Comparison of ENCODE assay signal across 22 cellular contexts in the genomic region with DNA sequence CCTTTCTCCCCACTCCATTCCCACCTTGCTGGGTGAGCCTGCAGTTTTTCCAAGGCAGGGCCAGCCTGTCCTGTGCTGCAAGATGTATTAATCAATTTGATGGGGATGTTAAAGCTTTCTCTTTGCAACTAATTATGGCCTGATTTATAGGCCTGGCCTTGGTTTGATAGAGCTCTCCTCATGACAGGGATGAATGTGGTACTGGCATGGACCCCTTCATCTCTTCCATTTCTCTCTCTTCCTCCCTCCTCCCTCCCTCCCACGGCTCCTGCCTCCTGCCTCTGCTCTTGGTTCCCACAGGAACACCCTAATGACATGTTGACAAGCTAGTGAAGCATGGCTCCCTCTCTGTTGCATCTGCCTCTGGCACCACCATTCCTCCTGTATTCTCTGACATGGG. TPM values are rescaled to one million over a fixed set of nuclear protein-coding genes. Genes with fewer than 3 reads are reported as not detected.
"Had no signal": no experiment of that assay in that cellular context is flagged by ENCODE, and none has a peak within 500 bp of the region (broad histone marks: within the 10 kb centered on the region; RNA-seq: fewer than 3 reads in every experiment).

No MANE protein-coding gene starts in this region.

- ATAC-seq: body of pancreas, T-helper 17 cell, WTC11 had no signal

- H3K4me2 ChIP-seq: hepatocyte had no signal

- H3K4me1 ChIP-seq: body of pancreas, esophagus squamous epithelium, left ventricle myocardium inferior, sigmoid colon had no signal

- H3K27ac Mint-ChIP-seq: T-helper 17 cell, WTC11 had no signal

- H3K4me3 Mint-ChIP-seq: neural crest cell, T-helper 17 cell, WTC11 had no signal

- H3K27me3 ChIP-seq: body of pancreas, hepatocyte, sigmoid colon had no signal

- DNase-seq: activated CD4-positive, alpha-beta T cell treated with anti-CD3 and anti-CD28 coated beads for 48 hours; activated naive CD4-positive, alpha-beta T cell treated with anti-CD3 and anti-CD28 coated beads, Interleukin-2, amount 50 U/mL, for 16 hours; activated T-cell treated with anti-CD3 and anti-CD28 coated beads, Interleukin-2, amount 50 U/mL, for 1 hour; body of pancreas; central memory CD4-positive, alpha-beta T cell; effector CD4-positive, alpha-beta T cell; esophagus squamous epithelium; left ventricle myocardium inferior; mesendoderm; sigmoid colon; spleen; T-helper 17 cell had no signal

- H2AFZ ChIP-seq: hepatocyte had no signal

- H3K79me2 ChIP-seq: hepatocyte had no signal

- H3K27ac ChIP-seq: body of pancreas, coronary artery, esophagus squamous epithelium, hepatocyte, left ventricle myocardium inferior, sigmoid colon, spleen had no signal

- H3K4me1 Mint-ChIP-seq: neural crest cell had no signal

- H3K36me3 ChIP-seq: esophagus squamous epithelium, left ventricle myocardium inferior, sigmoid colon, spleen had no signal

- H3K9me3 ChIP-seq: body of pancreas, esophagus squamous epithelium, left ventricle myocardium inferior, sigmoid colon, spleen had no signal

- H3K4me3 ChIP-seq: body of pancreas, coronary artery, esophagus squamous epithelium, hepatocyte, left ventricle myocardium inferior, sigmoid colon, spleen had no signal

- H3K36me3 Mint-ChIP-seq: WTC11 had no signal

- H3K9me3 Mint-ChIP-seq: neural crest cell, WTC11 had no signal

RNA-seq across cellular contexts. Expression of a gene that starts 47.2 kb away (rescaled TPM):
- total RNA-seq: fibroblast of villous mesenchyme, osteocyte, WTC11 had no signal
- polyA plus RNA-seq: endothelial cell of umbilical vein, keratinocyte had no signal

RNA-seq across cellular contexts. Expression of a gene that starts 53.6 kb away (rescaled TPM):
- total RNA-seq: body of pancreas, endothelial cell of umbilical vein, fibroblast of villous mesenchyme, glomerular endothelial cell, hepatocyte, left ventricle myocardium inferior, osteocyte, spleen, T-helper 17 cell, urinary bladder had no signal
- polyA plus RNA-seq: endothelial cell of umbilical vein, hepatocyte, keratinocyte, urinary bladder had no signal
